ENCODE assay signal across 13 cellular contexts in the genomic region with DNA sequence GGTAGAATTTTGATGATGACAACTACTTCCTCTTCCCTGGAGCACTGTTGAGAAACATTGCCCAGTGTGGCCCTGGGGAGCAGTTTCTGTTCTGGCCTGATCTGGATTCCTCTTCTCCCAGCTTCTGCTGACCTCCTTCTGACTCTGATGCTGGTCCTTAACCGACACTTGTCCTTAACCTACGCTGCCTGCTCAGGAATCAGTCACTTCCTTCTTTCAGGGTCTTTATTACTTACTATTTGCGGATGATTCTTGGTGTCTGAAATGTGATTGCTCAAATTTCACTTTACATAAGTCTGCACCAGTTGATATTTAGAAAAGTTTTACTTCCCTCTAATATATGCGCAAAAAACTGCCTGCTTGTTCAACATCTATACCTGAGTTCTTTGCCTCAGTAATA.
DNase-seq lines count a peak whose midpoint lies in the region; ATAC-seq, FAIRE-seq and TF ChIP-seq lines count a peak whose summit lies in the region.
"Had no signal": no experiment of that assay in that cellular context is flagged by ENCODE, and none has a peak within 500 bp of the region (broad histone marks: within the 10 kb centered on the region; RNA-seq: fewer than 3 reads in every experiment).

No MANE protein-coding gene starts in this region.

- no peak overlapping the region for H3K27ac Mint-ChIP-seq in activated CD8-positive, alpha-beta T cell treated with anti-CD3 and anti-CD28 coated beads, Interleukin-2, amount 10 ng/mL, durations not matched to agents 7 days and 5 days
- H3K27ac Mint-ChIP-seq: activated T-helper 17 cell treated with anti-CD3 and anti-CD28 coated beads, Interleukin-2, amount 50 U/mL, for 72 hours had no signal

- no peak overlapping the region for H3K9ac ChIP-seq in PC-3 (ENCODE audit: low read length)

- H3K4me2 ChIP-seq in PC-3 (ENCODE audit: low read length), result no peak overlapping the region

- TF ChIP-seq CTCF in left lung (IDR thresholded peaks at IDR 0.05) (no peak), PC-3 (conservative IDR thresholded peaks at IDR 0.05; ENCODE audit: low read depth, low read length) (no peak), vagina (IDR thresholded peaks at IDR 0.05) (no peak)

- no TSS peak for BruUV-seq in PC-3 (replicated peaks; lab: Mats Ljungman, UMichigan)

- no peak overlapping the region for H2AFZ ChIP-seq in PC-3 (ENCODE audit: low read length)

- no peaks in the 10 kb centered on the region for H3K36me3 Mint-ChIP-seq in activated CD8-positive, alpha-beta T cell treated with anti-CD3 and anti-CD28 coated beads, Interleukin-2, amount 10 ng/mL, durations not matched to agents 7 days and 5 days (ENCODE audit: low read depth)

- CTCF ChIA-PET in PC-3 (lab: Charles Lee), result no interaction called here
- CTCF ChIA-PET in activated CD8-positive, alpha-beta T cell treated with anti-CD3 and anti-CD28 coated beads, Interleukin-2, amount 10 ng/mL, durations not matched to agents 7 days and 5 days (lab: Charles Lee), result interaction anchor here (1.0 kb wide), 1 partner anchor 278 kb away, joined by 3 read pairs; no protein-coding TSS in a partner anchor

- peak; percentile 95 for FAIRE-seq in GM19239 (lab: Jason Lieb, UNC)

- peaks cover 10% of the 10 kb centered on the region for H3K4me1 Mint-ChIP-seq in activated CD8-positive, alpha-beta T cell treated with anti-CD3 and anti-CD28 coated beads, Interleukin-2, amount 10 ng/mL, durations not matched to agents 7 days and 5 days (ENCODE audit: low read depth)
- H3K4me1 Mint-ChIP-seq: nephron had no signal

- TF ChIP-seq POLR2A in vagina (IDR thresholded peaks at IDR 0.05), result no peak

- no peaks in the 10 kb centered on the region for H3K27me3 Mint-ChIP-seq in activated CD8-positive, alpha-beta T cell treated with anti-CD3 and anti-CD28 coated beads, Interleukin-2, amount 10 ng/mL, durations not matched to agents 7 days and 5 days (ENCODE audit: low read depth)
- H3K27me3 Mint-ChIP-seq: activated T-helper 17 cell treated with anti-CD3 and anti-CD28 coated beads, Interleukin-2, amount 50 U/mL, for 72 hours had no signal

- no peak overlapping the region for H3K4me3 Mint-ChIP-seq in activated CD8-positive, alpha-beta T cell treated with anti-CD3 and anti-CD28 coated beads, Interleukin-2, amount 10 ng/mL, durations not matched to agents 7 days and 5 days
- H3K4me3 Mint-ChIP-seq: activated T-helper 17 cell treated with anti-CD3 and anti-CD28 coated beads, Interleukin-2, amount 50 U/mL, for 72 hours; nephron had no signal

- no peaks in the 10 kb centered on the region for H3K36me3 ChIP-seq in left lung
- H3K36me3 ChIP-seq in PC-3 (ENCODE audit: low read depth, low read length), result no peaks in the 10 kb centered on the region
- no peaks in the 10 kb centered on the region for H3K36me3 ChIP-seq in vagina

- DNase-seq in AML-193 (lab: John Stamatoyannopoulos, UW) (peak; percentile 97 to 98), GM19239 (ENCODE audit: insufficient read length, low spot score) (no peak), NOMO-1 treated with dmso at 0.1 percent for 144 hours (lab: John Stamatoyannopoulos, UW; ENCODE audit: unreplicated experiment) (peak; percentile 96), left lung (peak in 1 of 2 donors; percentile 75), PC-3 (no peak), vagina (ENCODE audit: extremely low spot score in 2 of 2) (no peak)
- no peak for DNase-seq in activated CD8-positive, alpha-beta T cell treated with anti-CD3 and anti-CD28 coated beads, Interleukin-2, amount 10 ng/mL, durations not matched to agents 7 days and 5 days
- DNase-seq: H7; NCI-H2227 treated with DMSO at 0.1 percent for 48 hours; stimulated activated CD4-positive, alpha-beta T cell treated with anti-CD3 and anti-CD28 coated beads, Interleukin-4, amount 100 ng/mL, for 1 hour had no signal

- POLR2A ChIA-PET in PC-3 (lab: Charles Lee; ENCODE audit: unreplicated experiment), result no interaction called here
- POLR2A ChIA-PET in activated CD8-positive, alpha-beta T cell treated with anti-CD3 and anti-CD28 coated beads, Interleukin-2, amount 10 ng/mL, durations not matched to agents 7 days and 5 days (lab: Charles Lee), result no interaction called here

- peaks cover 0 to 26% of the 10 kb centered on the region in 2 donors for H3K4me1 ChIP-seq in left lung
- no peaks in the 10 kb centered on the region for H3K4me1 ChIP-seq in PC-3 (ENCODE audit: insufficient read depth, low read length)
- H3K4me1 ChIP-seq in vagina, result no peaks in the 10 kb centered on the region

- intact Hi-C loops in left lung (cut with DNase I), result no loop called here
- intact Hi-C loops in PC-3 (cut with micrococcal nuclease), result no loop called here
- intact Hi-C loops in vagina (cut with DNase I), result no loop called here

- H3K4me3 ChIP-seq in left lung, result no peak overlapping the region
- no peak overlapping the region for H3K4me3 ChIP-seq in PC-3 (ENCODE audit: low read length)
- no peak overlapping the region for H3K4me3 ChIP-seq in vagina

- H3F3A ChIP-seq in PC-3 (ENCODE audit: low read length, unreplicated experiment), result no peaks in the 10 kb centered on the region

- no peaks in the 10 kb centered on the region for H3K9me2 ChIP-seq in PC-3 (replicated peaks; ENCODE audit: low read length)

- H3K27ac ChIP-seq in left lung (peak overlapping the region in 1 of 2 donors; percentile 64), PC-3 (ENCODE audit: low read length) (no peak overlapping the region), vagina (no peak overlapping the region)

- ATAC-seq in left lung, result peak; percentile 89
- no peak for ATAC-seq in PC-3
- ATAC-seq in activated CD8-positive, alpha-beta T cell treated with anti-CD3 and anti-CD28 coated beads, Interleukin-2, amount 10 ng/mL, durations not matched to agents 7 days and 5 days, result no peak
- no peak for ATAC-seq in GM19467 (IDR thresholded peaks at IDR 0.05; ENCODE audit: unreplicated experiment)
- ATAC-seq: activated T-helper 17 cell treated with anti-CD3 and anti-CD28 coated beads, Interleukin-2, amount 50 U/mL, for 72 hours had no signal

- H4K20me1 ChIP-seq in PC-3 (ENCODE audit: low read length), result no peaks in the 10 kb centered on the region

- H3K27me3 ChIP-seq in left lung, result no peaks in the 10 kb centered on the region
- no peaks in the 10 kb centered on the region for H3K27me3 ChIP-seq in PC-3 (ENCODE audit: low read length)
- no peaks in the 10 kb centered on the region for H3K27me3 ChIP-seq in vagina

- H3K79me2 ChIP-seq in PC-3 (ENCODE audit: low read length), result no peaks in the 10 kb centered on the region

- H3K9me3 Mint-ChIP-seq in activated CD8-positive, alpha-beta T cell treated with anti-CD3 and anti-CD28 coated beads, Interleukin-2, amount 10 ng/mL, durations not matched to agents 7 days and 5 days (ENCODE audit: insufficient read depth), result no peaks in the 10 kb centered on the region
- H3K9me3 Mint-ChIP-seq: activated T-helper 17 cell treated with anti-CD3 and anti-CD28 coated beads, Interleukin-2, amount 50 U/mL, for 72 hours had no signal

- H3K9me3 ChIP-seq in left lung, result no peaks in the 10 kb centered on the region
- no peaks in the 10 kb centered on the region for H3K9me3 ChIP-seq in PC-3 (ENCODE audit: low read length)
- no peaks in the 10 kb centered on the region for H3K9me3 ChIP-seq in vagina

Comparison
In these comparisons a context has a peak if more than half of its experiments do, and no peak if none do; other contexts are left out.
1. DNase-seq: peak in AML-193 (2 of 2) and NOMO-1 treated with dmso at 0.1 percent for 144 hours (single experiment); none in GM19239 (single experiment), PC-3 (single experiment), vagina (0 of 2) and activated CD8-positive, alpha-beta T cell treated with anti-CD3 and anti-CD28 coated beads, Interleukin-2, amount 10 ng/mL, durations not matched to agents 7 days and 5 days (single experiment).